In genomic region chr4:118760092-118760491, GRCh38 we compare ENCODE assay signal across 11 cellular contexts.
DNase-seq lines count a peak whose midpoint lies in the region; ATAC-seq and TF ChIP-seq lines count a peak whose summit lies in the region.
"Had no signal": no experiment of that assay in that cellular context is flagged by ENCODE, and none has a peak within 500 bp of the region (broad histone marks: within the 10 kb centered on the region; RNA-seq: fewer than 3 reads in every experiment).

No MANE protein-coding gene starts in this region.

- intact Hi-C loops in heart left ventricle (cut with DNase I) = loop anchor here in 1 of 10 donors (10.0 kb wide), 1 partner anchor 525 kb away; no protein-coding TSS in a partner anchor
- intact Hi-C loops in left cardiac atrium (cut with DNase I) = no loop called here
- intact Hi-C loops in vagina (cut with DNase I) = no loop called here

- no peaks in the 10 kb centered on the region for H4K20me1 ChIP-seq in KMS-11 (ENCODE audit: insufficient read depth)

- no peak for TF ChIP-seq CTCF in heart left ventricle (IDR thresholded peaks at IDR 0.05)
- TF ChIP-seq CTCF in KMS-11 (conservative IDR thresholded peaks at IDR 0.05; ENCODE audit: low read depth, low read length) = no peak
- TF ChIP-seq CTCF in vagina (IDR thresholded peaks at IDR 0.05) = no peak

- H3K9me3 ChIP-seq in heart left ventricle (no peaks in the 10 kb centered on the region), vagina (no peaks in the 10 kb centered on the region)

- H3K4me2 ChIP-seq in KMS-11 = peak overlapping the region; percentile 9; the same call in 1 of the 2 replicates

- DNase-seq in heart left ventricle (no peak), left cardiac atrium (no peak), vagina (ENCODE audit: extremely low spot score in 2 of 2) (no peak), NCI-H187 (lab: John Stamatoyannopoulos, UW) (no peak), kidney tubule cell (ENCODE audit: low spot score) (no peak)
- no peak for DNase-seq in stimulated activated CD4-positive, alpha-beta T cell treated with anti-CD3 and anti-CD28 coated beads, Interleukin-1b, Interleukin-23, amount 100 ng/mL, for 48 hours
- DNase-seq: activated CD8-positive, alpha-beta T cell treated with anti-CD3 and anti-CD28 coated beads, Interleukin-2, amount 10 ng/mL, durations not matched to agents 7 days and 5 days; foreskin melanocyte; NCI-H2029 had no signal

- H3K27ac ChIP-seq in heart left ventricle = peak overlapping the region; percentile 26 to 87 (median 60)
- peak overlapping the region; percentile 2; the same call in 1 of the 2 replicates for H3K27ac ChIP-seq in KMS-11
- H3K27ac ChIP-seq in vagina = peak overlapping the region; percentile 89

- WGBS in heart left ventricle, 4 donors = 87 to 92% (median 89%) methylated on average over 3 of the region's 3 CpGs

- peaks cover 10 to 99% (median 71%) of the 10 kb centered on the region in 12 donors for H3K4me1 ChIP-seq in heart left ventricle
- H3K4me1 ChIP-seq in KMS-11 (ENCODE audit: low read depth, poor library complexity, severe bottlenecking) = peaks cover 29% of the 10 kb centered on the region
- H3K4me1 ChIP-seq in vagina = peaks cover 79% of the 10 kb centered on the region

- H3K27me3 ChIP-seq in heart left ventricle (no peaks in the 10 kb centered on the region), KMS-11 (ENCODE audit: insufficient read depth, low read depth) (no peaks in the 10 kb centered on the region), vagina (no peaks in the 10 kb centered on the region)

- ATAC-seq in heart left ventricle (no peak), left cardiac atrium (no peak), HG02884 (IDR thresholded peaks at IDR 0.05; ENCODE audit: unreplicated experiment) (peak; percentile 44)
- ATAC-seq: activated CD8-positive, alpha-beta T cell treated with anti-CD3 and anti-CD28 coated beads, Interleukin-2, amount 10 ng/mL, durations not matched to agents 7 days and 5 days had no signal

- TF ChIP-seq POLR2A in heart left ventricle (IDR thresholded peaks at IDR 0.05) = no peak
- no peak for TF ChIP-seq POLR2A in vagina (IDR thresholded peaks at IDR 0.05)

- H2AFZ ChIP-seq in KMS-11 (ENCODE audit: low read depth) = no peak overlapping the region

- no peaks in the 10 kb centered on the region for H3K79me2 ChIP-seq in KMS-11 (ENCODE audit: insufficient read depth, low read depth)

- H3K36me3 ChIP-seq in heart left ventricle = peaks cover 0 to 52% (median 24%) of the 10 kb centered on the region in 9 donors
- H3K36me3 ChIP-seq in KMS-11 (ENCODE audit: insufficient read depth) = 0 out of 2 replicates have a peak, but pooled peaks cover 6% of the 10 kb centered on the region
- H3K36me3 ChIP-seq in vagina = no peaks in the 10 kb centered on the region

- no peak overlapping the region for H3K4me3 ChIP-seq in heart left ventricle
- no peak overlapping the region for H3K4me3 ChIP-seq in KMS-11 (IDR thresholded peaks at IDR 0.05; ENCODE audit: insufficient read depth, low read depth, low read length)
- H3K4me3 ChIP-seq in vagina = no peak overlapping the region

- no peak overlapping the region for H3K9ac ChIP-seq in KMS-11

Comparison
In these comparisons a context has a peak if more than half of its experiments do, and no peak if none do; other contexts are left out.
1. H3K27ac ChIP-seq: peak in every context shown above with its lines; median percentile 89 in vagina; 60 in heart left ventricle; 2 in KMS-11.